ENCODE assay signal across 10 cellular contexts in genomic region chr11:121762820-121763219, GRCh38.
A peak's percentile ranks its signal among the peaks of the same experiment; 100 is the strongest.
DNase-seq lines count a peak whose midpoint lies in the region; ATAC-seq and TF ChIP-seq lines count a peak whose summit lies in the region.
"Had no signal": no experiment of that assay in that cellular context is flagged by ENCODE, and none has a peak within 500 bp of the region (broad histone marks: within the 10 kb centered on the region; RNA-seq: fewer than 3 reads in every experiment).

No MANE protein-coding gene starts in this region.

- TF ChIP-seq CTCF in right atrium auricular region (IDR thresholded peaks at IDR 0.05), result no peak
- TF ChIP-seq CTCF in WERI-Rb-1 (IDR thresholded peaks at IDR 0.05; ENCODE audit: low read depth, low read length), result no peak
- no peak for TF ChIP-seq CTCF in gastrocnemius medialis (IDR thresholded peaks at IDR 0.05 in 4 of 5, conservative IDR thresholded peaks at IDR 0.05 in 1 of 5)

- H3K4me3 Mint-ChIP-seq in naive thymus-derived CD4-positive, alpha-beta T cell, result no peak overlapping the region

- no peaks in the 10 kb centered on the region for H3K4me1 Mint-ChIP-seq in naive thymus-derived CD4-positive, alpha-beta T cell

- H3K36me3 ChIP-seq in right atrium auricular region, result no peaks in the 10 kb centered on the region
- H3K36me3 ChIP-seq in WERI-Rb-1, result no peaks in the 10 kb centered on the region
- no peaks in the 10 kb centered on the region for H3K36me3 ChIP-seq in gastrocnemius medialis
- no peaks in the 10 kb centered on the region for H3K36me3 ChIP-seq in naive thymus-derived CD4-positive, alpha-beta T cell (ENCODE audit: control insufficient read depth in 2 of 3, insufficient read depth in 3 of 3, low read length in 3 of 3)

- H3K9me3 ChIP-seq in right atrium auricular region, result no peaks in the 10 kb centered on the region
- no peaks in the 10 kb centered on the region for H3K9me3 ChIP-seq in WERI-Rb-1 (ENCODE audit: severe bottlenecking)
- no peaks in the 10 kb centered on the region for H3K9me3 ChIP-seq in right cardiac atrium (ENCODE audit: control insufficient read depth, low read length)
- no peaks in the 10 kb centered on the region for H3K9me3 ChIP-seq in gastrocnemius medialis
- no peaks in the 10 kb centered on the region for H3K9me3 ChIP-seq in naive thymus-derived CD4-positive, alpha-beta T cell (ENCODE audit: control insufficient read depth in 2 of 3, low read length in 3 of 3)

- H3K27me3 Mint-ChIP-seq in naive thymus-derived CD4-positive, alpha-beta T cell, result peaks cover 0 to 13% (median 11%) of the 10 kb centered on the region in 5 donors

- intact Hi-C loops in Right ventricle myocardium superior (cut with DNase I) (no loop called here), right cardiac atrium (cut with DNase I) (no loop called here), gastrocnemius medialis (cut with DNase I; ENCODE audit: low total_unique reads) (no loop called here)
- intact Hi-C loops in naive thymus-derived CD4-positive, alpha-beta T cell (cut with micrococcal nuclease), result no loop called here

- CTCF ChIA-PET in naive thymus-derived CD4-positive, alpha-beta T cell (lab: Charles Lee), result no interaction called here

- DNase-seq in Right ventricle myocardium superior (peak; percentile 53), right atrium auricular region (ENCODE audit: low spot score) (no peak), WERI-Rb-1 (peak; percentile 21), right cardiac atrium (peak; percentile 28 to 77 (median 71)), gastrocnemius medialis (no peak), putamen (ENCODE audit: low spot score) (no peak)
- no peak for DNase-seq in stimulated activated CD4-positive, alpha-beta T cell treated with anti-CD3 and anti-CD28 coated beads, Interleukin-4, amount 100 ng/mL, for 24 hours
- no peak for DNase-seq in naive thymus-derived CD4-positive, alpha-beta T cell
- DNase-seq: KG1; stimulated activated CD4-positive, alpha-beta T cell treated with anti-CD3 and anti-CD28 coated beads, Interleukin-4, amount 100 ng/mL, for 4 hours had no signal

- H3K27ac Mint-ChIP-seq in naive thymus-derived CD4-positive, alpha-beta T cell, result no peak overlapping the region

- no peak overlapping the region for H3K27ac ChIP-seq in right atrium auricular region
- H3K27ac ChIP-seq in WERI-Rb-1, result no peak overlapping the region
- H3K27ac ChIP-seq in right cardiac atrium (ENCODE audit: low read length), result no peak overlapping the region
- no peak overlapping the region for H3K27ac ChIP-seq in gastrocnemius medialis
- no peak overlapping the region for H3K27ac ChIP-seq in naive thymus-derived CD4-positive, alpha-beta T cell (ENCODE audit: low read depth, low read length)

- 19% methylated on average over 11 of the region's 11 CpGs for WGBS in right cardiac atrium

- no peak for TF ChIP-seq POLR2A in gastrocnemius medialis (IDR thresholded peaks at IDR 0.05)

- H3K4me1 ChIP-seq in right atrium auricular region, result no peaks in the 10 kb centered on the region
- no peaks in the 10 kb centered on the region for H3K4me1 ChIP-seq in right cardiac atrium (ENCODE audit: control insufficient read depth, insufficient read depth, low read length)
- no peaks in the 10 kb centered on the region for H3K4me1 ChIP-seq in gastrocnemius medialis
- H3K4me1 ChIP-seq in naive thymus-derived CD4-positive, alpha-beta T cell (ENCODE audit: control insufficient read depth in 2 of 2, insufficient read depth in 2 of 2, low read length in 2 of 2), result no peaks in the 10 kb centered on the region

- no peaks in the 10 kb centered on the region for H3K36me3 Mint-ChIP-seq in naive thymus-derived CD4-positive, alpha-beta T cell

- in situ Hi-C loops in gastrocnemius medialis (cut with MboI; ENCODE audit: low sequenced_read_pairs in 4 of 4), result no loop called here

- ATAC-seq in Right ventricle myocardium superior (ENCODE audit: poor library complexity) (no peak), right cardiac atrium (peak; percentile 47 to 53), gastrocnemius medialis (no peak)
- ATAC-seq in naive thymus-derived CD4-positive, alpha-beta T cell, result no peak

- POLR2A ChIA-PET in naive thymus-derived CD4-positive, alpha-beta T cell (lab: Charles Lee), result no interaction called here

- no peaks in the 10 kb centered on the region for H3K9me3 Mint-ChIP-seq in naive thymus-derived CD4-positive, alpha-beta T cell

- no peak overlapping the region for H3K4me3 ChIP-seq in right atrium auricular region
- H3K4me3 ChIP-seq in WERI-Rb-1 (ENCODE audit: low read depth, low read length), result no peak overlapping the region
- H3K4me3 ChIP-seq in right cardiac atrium (ENCODE audit: low read length), result no peak overlapping the region
- no peak overlapping the region for H3K4me3 ChIP-seq in gastrocnemius medialis
- no peak overlapping the region for H3K4me3 ChIP-seq in naive thymus-derived CD4-positive, alpha-beta T cell (ENCODE audit: low read length)

- H3K27me3 ChIP-seq in right atrium auricular region (no peaks in the 10 kb centered on the region), WERI-Rb-1 (ENCODE audit: insufficient read depth, low read depth, severe bottlenecking) (peaks cover 5% of the 10 kb centered on the region), right cardiac atrium (ENCODE audit: control insufficient read depth, insufficient read depth) (no peaks in the 10 kb centered on the region), gastrocnemius medialis (no peaks in the 10 kb centered on the region)
- H3K27me3 ChIP-seq in naive thymus-derived CD4-positive, alpha-beta T cell (ENCODE audit: control insufficient read depth in 2 of 2, insufficient read depth in 2 of 2, low read length in 2 of 2), result no peaks in the 10 kb centered on the region

Comparison
In these comparisons a context has a peak if more than half of its experiments do, and no peak if none do; other contexts are left out.
1. ATAC-seq: peak in right cardiac atrium (2 of 2); none in Right ventricle myocardium superior (single experiment), gastrocnemius medialis (0 of 2) and naive thymus-derived CD4-positive, alpha-beta T cell (single experiment).
2. DNase-seq: peak in Right ventricle myocardium superior (single experiment), WERI-Rb-1 (single experiment) and right cardiac atrium (3 of 3); none in right atrium auricular region (single experiment), gastrocnemius medialis (0 of 2), putamen (single experiment), stimulated activated CD4-positive, alpha-beta T cell treated with anti-CD3 and anti-CD28 coated beads, Interleukin-4, amount 100 ng/mL, for 24 hours (single experiment) and naive thymus-derived CD4-positive, alpha-beta T cell (0 of 9).